10 cellular contexts compared by ENCODE assay signal in the genomic region with DNA sequence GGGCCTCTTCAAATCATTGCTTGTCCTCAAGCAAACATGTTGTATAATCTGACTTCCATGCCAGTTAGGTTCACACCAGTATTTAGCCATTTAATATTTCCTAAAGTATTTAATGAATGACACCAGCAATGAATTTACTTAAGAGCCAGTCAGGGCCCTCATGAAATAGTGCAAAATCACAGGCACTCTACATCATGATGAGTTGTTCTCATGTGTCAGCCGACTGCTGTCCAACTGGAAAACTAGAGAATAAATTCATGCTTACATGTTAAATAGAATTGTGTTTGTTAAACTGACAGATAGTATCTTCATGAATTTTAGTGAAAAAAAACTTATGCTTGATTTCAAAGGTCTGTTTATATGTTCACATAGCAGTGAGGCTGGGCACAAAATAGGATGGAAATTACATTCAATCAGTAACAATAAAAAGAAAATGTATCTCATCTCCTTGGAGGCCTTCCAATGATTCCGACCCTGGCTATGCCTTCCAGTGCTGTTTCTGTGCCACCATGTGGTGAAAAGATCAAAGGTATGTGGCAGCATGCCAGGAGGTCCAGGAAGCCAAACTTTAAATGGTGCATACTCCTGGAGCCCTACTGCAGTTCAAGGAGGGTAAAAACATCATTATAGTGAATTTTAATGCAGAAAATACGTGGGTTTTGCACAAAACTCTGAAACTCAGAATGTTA. TPM values are rescaled to one million over a fixed set of nuclear protein-coding genes. Genes with fewer than 3 reads are reported as not detected.
A peak's percentile ranks its signal among the peaks of the same experiment; 100 is the strongest.
DNase-seq lines count a peak whose midpoint lies in the region; ATAC-seq lines count a peak whose summit lies in the region.
"Had no signal": no experiment of that assay in that cellular context is flagged by ENCODE, and none has a peak within 500 bp of the region (broad histone marks: within the 10 kb centered on the region; RNA-seq: fewer than 3 reads in every experiment).

No MANE protein-coding gene starts in this region.

- DNase-seq in HK-2 (ENCODE audit: unreplicated experiment), result peak; percentile 8
- DNase-seq in NCI-H345 treated with DMSO at 0.1 percent for 48 hours (lab: John Stamatoyannopoulos, UW; ENCODE audit: unreplicated experiment), result peak; percentile 8
- DNase-seq in epidermal melanocyte (ENCODE audit: insufficient read length, low spot score), result peak; percentile 27
- DNase-seq in pulmonary artery endothelial cell (ENCODE audit: low read depth, low spot score), result peak; percentile 11
- no peak for DNase-seq in activated effector memory CD4-positive, alpha-beta T cell treated with Interleukin-2 at 50 U/mL for 16 hours
- DNase-seq in activated T-cell treated with anti-CD3 and anti-CD28 coated beads, Interleukin-2, amount 50 U/mL, for 24 hours, result no peak

- no peak for ATAC-seq in HG02759 (IDR thresholded peaks at IDR 0.05; ENCODE audit: unreplicated experiment)
- ATAC-seq in GM18861 (IDR thresholded peaks at IDR 0.05; ENCODE audit: unreplicated experiment), result no peak
- ATAC-seq: sciatic nerve; stimulated activated effector memory CD8-positive, alpha-beta T cell treated with anti-CD3 and anti-CD28 coated beads, Interleukin-12 subunit alpha, Interleukin-12 subunit beta, amount 100 ng/mL, for 72 hours had no signal

- no peak overlapping the region for H3K4me3 Mint-ChIP-seq in activated T-cell treated with anti-CD3 and anti-CD28 coated beads, Interleukin-2, amount 50 U/mL, for 24 hours
- H3K4me3 Mint-ChIP-seq: stimulated activated effector memory CD8-positive, alpha-beta T cell treated with anti-CD3 and anti-CD28 coated beads, Interleukin-12 subunit alpha, Interleukin-12 subunit beta, amount 100 ng/mL, for 72 hours had no signal

- peaks cover 94% of the 10 kb centered on the region for H3K36me3 Mint-ChIP-seq in activated T-cell treated with anti-CD3 and anti-CD28 coated beads, Interleukin-2, amount 50 U/mL, for 24 hours (ENCODE audit: low read depth)

- H3K27me3 Mint-ChIP-seq in activated T-cell treated with anti-CD3 and anti-CD28 coated beads, Interleukin-2, amount 50 U/mL, for 24 hours, result no peaks in the 10 kb centered on the region

- H3K4me1 Mint-ChIP-seq in activated T-cell treated with anti-CD3 and anti-CD28 coated beads, Interleukin-2, amount 50 U/mL, for 24 hours (ENCODE audit: low read depth), result peaks cover 13% of the 10 kb centered on the region

- H3K27ac Mint-ChIP-seq in activated T-cell treated with anti-CD3 and anti-CD28 coated beads, Interleukin-2, amount 50 U/mL, for 24 hours, result no peak overlapping the region
- H3K27ac Mint-ChIP-seq: stimulated activated effector memory CD8-positive, alpha-beta T cell treated with anti-CD3 and anti-CD28 coated beads, Interleukin-12 subunit alpha, Interleukin-12 subunit beta, amount 100 ng/mL, for 72 hours had no signal

- no peaks in the 10 kb centered on the region for H3K9me3 Mint-ChIP-seq in activated T-cell treated with anti-CD3 and anti-CD28 coated beads, Interleukin-2, amount 50 U/mL, for 24 hours

RNA-seq across cellular contexts. Expression of gene CTSC, which starts 45.2 kb away (rescaled TPM):
- total RNA-seq in pulmonary artery endothelial cell, result 104 and 126 TPM in 2 replicates

Comparison
In these comparisons a context has a peak if more than half of its experiments do, and no peak if none do; other contexts are left out.
1. DNase-seq: peak in HK-2 (single experiment), NCI-H345 treated with DMSO at 0.1 percent for 48 hours (single experiment), epidermal melanocyte (single experiment) and pulmonary artery endothelial cell (single experiment); none in activated effector memory CD4-positive, alpha-beta T cell treated with Interleukin-2 at 50 U/mL for 16 hours (single experiment) and activated T-cell treated with anti-CD3 and anti-CD28 coated beads, Interleukin-2, amount 50 U/mL, for 24 hours (single experiment).